ENCODE assay signal across 29 cellular contexts in genomic region chr6:113423956-113424355, GRCh38.
"Had no signal": no experiment of that assay in that cellular context is flagged by ENCODE, and none has a peak within 500 bp of the region (broad histone marks: within the 10 kb centered on the region; RNA-seq: fewer than 3 reads in every experiment).

No MANE protein-coding gene starts in this region.

- H3K27ac Mint-ChIP-seq: activated B cell treated with CpG ODN at 0.5 μM for 24 hours; activated CD4-positive, alpha-beta memory T cell treated with anti-CD3 and anti-CD28 coated beads, Interleukin-2, amount 10 ng/mL, durations not matched to agents 7 days and 5 days; activated naive CD4-positive, alpha-beta T cell treated with anti-CD3 and anti-CD28 coated beads, Interleukin-2, amount 10 ng/mL, durations not matched to agents 7 days and 5 days; activated naive CD4-positive, alpha-beta T cell treated with anti-CD3 and anti-CD28 coated beads, Interleukin-2, amount 50 U/mL, for 72 hours; activated T-cell treated with anti-CD3 and anti-CD28 coated beads, Interleukin-2, amount 50 U/mL, for 24 hours; activated T-cell treated with anti-CD3 and anti-CD28 coated beads, Interleukin-2, amount 50 U/mL, for 72 hours; effector memory CD8-positive, alpha-beta T cell; T-helper 17 cell; T-helper 2 cell treated with Interferon-gamma antibody and Interleukin-4, amounts not matched to agents 5 μg/mL and 100 μg/mL, for 36 hours had no signal

- H3K27me3 ChIP-seq: esophagus muscularis mucosa, heart left ventricle had no signal

- H3K4me3 ChIP-seq: esophagus muscularis mucosa, heart left ventricle had no signal

- H3K9me3 Mint-ChIP-seq: activated B cell treated with CpG ODN at 0.5 μM for 24 hours; activated CD4-positive, alpha-beta memory T cell treated with anti-CD3 and anti-CD28 coated beads, Interleukin-2, amount 10 ng/mL, durations not matched to agents 7 days and 5 days; activated naive CD4-positive, alpha-beta T cell treated with anti-CD3 and anti-CD28 coated beads, Interleukin-2, amount 10 ng/mL, durations not matched to agents 7 days and 5 days; activated naive CD4-positive, alpha-beta T cell treated with anti-CD3 and anti-CD28 coated beads, Interleukin-2, amount 50 U/mL, for 72 hours; activated T-cell treated with anti-CD3 and anti-CD28 coated beads, Interleukin-2, amount 50 U/mL, for 24 hours; activated T-cell treated with anti-CD3 and anti-CD28 coated beads, Interleukin-2, amount 50 U/mL, for 72 hours; effector memory CD8-positive, alpha-beta T cell; T-helper 2 cell treated with Interferon-gamma antibody and Interleukin-4, amounts not matched to agents 5 μg/mL and 100 μg/mL, for 36 hours had no signal

- H3K4me1 Mint-ChIP-seq: activated B cell treated with CpG ODN at 0.5 μM for 24 hours; activated CD4-positive, alpha-beta memory T cell treated with anti-CD3 and anti-CD28 coated beads, Interleukin-2, amount 10 ng/mL, durations not matched to agents 7 days and 5 days; activated naive CD4-positive, alpha-beta T cell treated with anti-CD3 and anti-CD28 coated beads, Interleukin-2, amount 10 ng/mL, durations not matched to agents 7 days and 5 days; T-helper 17 cell had no signal

- H3K27me3 Mint-ChIP-seq: activated B cell treated with CpG ODN at 0.5 μM for 24 hours; activated CD4-positive, alpha-beta memory T cell treated with anti-CD3 and anti-CD28 coated beads, Interleukin-2, amount 10 ng/mL, durations not matched to agents 7 days and 5 days; activated naive CD4-positive, alpha-beta T cell treated with anti-CD3 and anti-CD28 coated beads, Interleukin-2, amount 10 ng/mL, durations not matched to agents 7 days and 5 days; activated T-cell treated with anti-CD3 and anti-CD28 coated beads, Interleukin-2, amount 50 U/mL, for 24 hours; effector memory CD8-positive, alpha-beta T cell; T-helper 17 cell had no signal

- H3K36me3 ChIP-seq: esophagus muscularis mucosa, heart left ventricle, WERI-Rb-1 had no signal

- H3K4me1 ChIP-seq: esophagus muscularis mucosa, heart left ventricle had no signal

- DNase-seq: activated B cell treated with CpG ODN at 0.5 μM for 24 hours; activated CD4-positive, alpha-beta memory T cell treated with anti-CD3 and anti-CD28 coated beads, Interleukin-2, amount 10 ng/mL, durations not matched to agents 7 days and 5 days; activated CD4-positive, alpha-beta T cell treated with anti-CD3 and anti-CD28 coated beads for 48 hours; activated CD4-positive, alpha-beta T cell treated with anti-CD3 and anti-CD28 coated beads, Interleukin-2, amount 50 U/mL, for 4 hours; activated CD8-positive, alpha-beta memory T cell treated with anti-CD3 and anti-CD28 coated beads, Interleukin-2, amount 50 U/mL, for 48 hours; activated gamma-delta T cell; activated naive CD4-positive, alpha-beta T cell; activated naive CD4-positive, alpha-beta T cell treated with anti-CD3 and anti-CD28 coated beads, Interleukin-2, amount 10 ng/mL, durations not matched to agents 7 days and 5 days; activated T-cell treated with anti-CD3 and anti-CD28 coated beads for 4 hours; activated T-cell treated with anti-CD3 and anti-CD28 coated beads, Interleukin-2, amount 50 U/mL, for 24 hours; activated T-cell treated with anti-CD3 and anti-CD28 coated beads, Interleukin-2, amount 50 U/mL, for 72 hours; amniotic stem cell; anterior cingulate cortex; caudate nucleus; cortex of kidney; dermis blood vessel endothelial cell; effector CD4-positive, alpha-beta T cell; effector memory CD8-positive, alpha-beta T cell; erythroblast; glutamatergic neuron; heart left ventricle; T-helper 1 cell; T-helper 17 cell; T1000; WERI-Rb-1 had no signal

- H3K27ac ChIP-seq: esophagus muscularis mucosa, heart left ventricle, WERI-Rb-1 had no signal

- H3K4me3 Mint-ChIP-seq: activated B cell treated with CpG ODN at 0.5 μM for 24 hours; activated CD4-positive, alpha-beta memory T cell treated with anti-CD3 and anti-CD28 coated beads, Interleukin-2, amount 10 ng/mL, durations not matched to agents 7 days and 5 days; activated naive CD4-positive, alpha-beta T cell treated with anti-CD3 and anti-CD28 coated beads, Interleukin-2, amount 10 ng/mL, durations not matched to agents 7 days and 5 days; activated T-cell treated with anti-CD3 and anti-CD28 coated beads, Interleukin-2, amount 50 U/mL, for 24 hours; activated T-cell treated with anti-CD3 and anti-CD28 coated beads, Interleukin-2, amount 50 U/mL, for 72 hours; effector memory CD8-positive, alpha-beta T cell; T-helper 17 cell; T-helper 2 cell treated with Interferon-gamma antibody and Interleukin-4, amounts not matched to agents 5 μg/mL and 100 μg/mL, for 36 hours had no signal

- ATAC-seq: activated CD4-positive, CD25-positive, alpha-beta regulatory T cell treated with anti-CD3 and anti-CD28 coated beads, Interleukin-2, amount 50 U/mL, for 24 hours; activated naive CD4-positive, alpha-beta T cell treated with anti-CD3 and anti-CD28 coated beads, Interleukin-2, amount 50 U/mL, for 72 hours; activated T-cell treated with anti-CD3 and anti-CD28 coated beads, Interleukin-2, amount 50 U/mL, for 72 hours; effector memory CD8-positive, alpha-beta T cell; heart left ventricle; T-helper 17 cell had no signal

- H3K36me3 Mint-ChIP-seq: activated naive CD4-positive, alpha-beta T cell treated with anti-CD3 and anti-CD28 coated beads, Interleukin-2, amount 10 ng/mL, durations not matched to agents 7 days and 5 days; activated naive CD4-positive, alpha-beta T cell treated with anti-CD3 and anti-CD28 coated beads, Interleukin-2, amount 50 U/mL, for 72 hours had no signal
